ENCODE assay signal across 21 cellular contexts in genomic region chr12:42014972-42015371, GRCh38.
"Had no signal": no experiment of that assay in that cellular context is flagged by ENCODE, and none has a peak within 500 bp of the region (broad histone marks: within the 10 kb centered on the region; RNA-seq: fewer than 3 reads in every experiment).

No MANE protein-coding gene starts in this region.

- H3K4me1 ChIP-seq: colonic mucosa, foreskin keratinocyte, pancreas, prostate gland, spleen, transverse colon had no signal

- ATAC-seq: foreskin keratinocyte; left colon; left ventricle myocardium superior; natural killer cell; pancreas; sciatic nerve; stimulated activated naive B cell treated with anti-CD40 and anti-IgM and Interleukin-4, amounts not matched to agents 10 μg/mL and 1 μg/mL and 100 μg/mL, for 72 hours; stimulated activated naive CD8-positive, alpha-beta T cell treated with anti-CD3 and anti-CD28 coated beads, Interleukin-15, amount 100 ng/mL, for 72 hours had no signal

- H3K27ac ChIP-seq: colonic mucosa, foreskin keratinocyte, pancreas, prostate gland, spleen, thoracic aorta, transverse colon had no signal

- H3K36me3 ChIP-seq: colonic mucosa, pancreas, prostate gland, spleen, thoracic aorta, transverse colon had no signal

- H3K9me3 ChIP-seq: colonic mucosa, pancreas, prostate gland, spleen, thoracic aorta, transverse colon had no signal

- H3K4me3 ChIP-seq: colonic mucosa, lung, pancreas, prostate gland, spleen, thoracic aorta, transverse colon had no signal

- H3K27me3 ChIP-seq: colonic mucosa, pancreas, spleen, transverse colon had no signal

- DNase-seq: colonic mucosa; dermis blood vessel endothelial cell; erythroblast; foreskin keratinocyte; immature natural killer cell; left colon; left ventricle myocardium superior; natural killer cell; occipital lobe; pancreas; spleen; stimulated activated CD4-positive, alpha-beta T cell treated with anti-CD3 and anti-CD28 coated beads, Interleukin-2, amount 100 ng/mL, for 24 hours; stimulated activated CD4-positive, alpha-beta T cell treated with anti-CD3 and anti-CD28 coated beads, Interleukin-4, amount 100 ng/mL, for 4 hours; stimulated activated naive B cell treated with anti-CD40 and anti-IgM and Interleukin-4, amounts not matched to agents 10 μg/mL and 1 μg/mL and 100 μg/mL, for 72 hours; stimulated activated naive CD8-positive, alpha-beta T cell treated with anti-CD3 and anti-CD28 coated beads, Interleukin-15, amount 100 ng/mL, for 72 hours; transverse colon had no signal

- FAIRE-seq: endothelial cell of umbilical vein, pancreas had no signal
